Comparison of ENCODE assay signal across 1 cellular context in genomic region chr2:58240938-58241755, GRCh38.
A peak's percentile ranks its signal among the peaks of the same experiment; 100 is the strongest.
TF ChIP-seq lines count a peak whose summit lies in the region.

Gene FANCL, minus strand, starts transcription at chr2:58241325. Its CDS starts 12 bp downstream, at chr2:58241313.

TF ChIP-seq in SK-N-SH, 30 proteins besides CTCF, POLR2A, EP300 and RAD21 (continued from another document):
- TF ChIP-seq REST (IDR thresholded peaks at IDR 0.05; ENCODE audit: low read depth, low read length) (peak; percentile 16; the same call in 1 of the 2 replicates), TCF12 (IDR thresholded peaks at IDR 0.05) (no peak; the same call in 1 of the 2 replicates), IRF3 (IDR thresholded peaks at IDR 0.05; ENCODE audit: low read depth, low read length) (no peak), JUND (IDR thresholded peaks at IDR 0.05) (no peak), CHD2 (IDR thresholded peaks at IDR 0.05; ENCODE audit: low read length, partially characterized antibody) (peak; percentile 20), YY1 (IDR thresholded peaks at IDR 0.05; ENCODE audit: low read depth) (peak; percentile 79; the same call in 1 of the 2 replicates), ELF1 (IDR thresholded peaks at IDR 0.05) (peak; percentile 66; the same call in 1 of the 2 replicates)
